ENCODE assay signal across 8 cellular contexts in genomic region chr14:75578099-75578785, GRCh38. TPM values are rescaled to one million over a fixed set of nuclear protein-coding genes. Genes with fewer than 3 reads are reported as not detected.
A peak's percentile ranks its signal among the peaks of the same experiment; 100 is the strongest.
DNase-seq lines count a peak whose midpoint lies in the region; ATAC-seq and TF ChIP-seq lines count a peak whose summit lies in the region.

Gene FLVCR2 (plus strand): TSS chr14:75578620. CDS start chr14:75578973, 353 bp downstream.

- H3K36me3 ChIP-seq in liver (ENCODE audit: control insufficient read depth in 4 of 4, insufficient read depth in 3 of 4, low read depth in 1 of 4, low read length in 3 of 4), result no peaks in the 10 kb centered on the region

- no peak for TF ChIP-seq CTCF in liver (IDR thresholded peaks at IDR 0.05; ENCODE audit: low read depth, low read length, missing input control)

- ATAC-seq in HG03108 (IDR thresholded peaks at IDR 0.05; ENCODE audit: unreplicated experiment), result no peak

- TF ChIP-seq RAD21 in liver (IDR thresholded peaks at IDR 0.05), result no peak

- peak; percentile 51 for DNase-seq in DMS79 (lab: John Stamatoyannopoulos, UW)
- peak; percentile 48 for DNase-seq in H4 (ENCODE audit: low spot score)
- peak; percentile 75 for DNase-seq in NCI-H1694 (lab: John Stamatoyannopoulos, UW)
- DNase-seq in activated CD4-positive, alpha-beta T cell treated with anti-CD3 and anti-CD28 coated beads, Interleukin-2, amount 50 U/mL, for 1 hour, result peak; percentile 59
- peak; percentile 86 for DNase-seq in ecto neural progenitor cell (ENCODE audit: low spot score)
- DNase-seq in stimulated activated CD4-positive, alpha-beta T cell treated with anti-CD3 and anti-CD28 coated beads, Interleukin-4, amount 100 ng/mL, for 24 hours, result peak; percentile 61

- H3K27ac ChIP-seq in liver (ENCODE audit: low read depth in 1 of 2, low read length in 2 of 2), result peak within 1 kb of the TSS; percentile 89 to 96

- H3K4me3 ChIP-seq in liver (ENCODE audit: low read depth in 1 of 3, low read length in 3 of 3), result peak within 1 kb of the TSS; percentile 68 to 99 (median 73)

- H3K9me3 ChIP-seq in liver (ENCODE audit: control insufficient read depth in 4 of 4, low read length in 3 of 4), result no peaks in the 10 kb centered on the region

- H3K9ac ChIP-seq in liver (ENCODE audit: low read depth in 1 of 2, low read length in 2 of 2), result peak within 1 kb of the TSS; percentile 60 to 95

- H3K4me1 ChIP-seq in liver (ENCODE audit: control insufficient read depth in 4 of 4, insufficient read depth in 4 of 4, low read length in 3 of 4), result peaks cover 3 to 37% (median 25%) of the 10 kb centered on the region in 4 donors

- 1% methylated on average over 49 of the region's 49 CpGs for WGBS in liver

- no peaks in the 10 kb centered on the region for H3K27me3 ChIP-seq in liver (ENCODE audit: control insufficient read depth in 4 of 4, insufficient read depth in 4 of 4, low read length in 3 of 4)

TF ChIP-seq in liver, 16 proteins besides CTCF, POLR2A, EP300 and RAD21:
- peak; percentile 44 for TF ChIP-seq REST (IDR thresholded peaks at IDR 0.05)
- no peak for TF ChIP-seq RXRA (IDR thresholded peaks at IDR 0.05)
- peak; percentile 27 for TF ChIP-seq MAX (IDR thresholded peaks at IDR 0.05)
- TF ChIP-seq EGR1 (IDR thresholded peaks at IDR 0.05; ENCODE audit: low read depth in 2 of 2), result peak in 1 of 2 donors; percentile 33

RNA-seq across cellular contexts. Expression of gene FLVCR2, which starts in this region (rescaled TPM):
- 0.79 and 0.99 TPM in 2 replicates for total RNA-seq in H4 (2014; rRNA removed; shearing (Covaris generic))
- total RNA-seq in liver, result 10 to 100 TPM in 1 of 2 donors, 1 to 10 TPM in 1; 8.7 to 13.1 TPM
- polyA plus RNA-seq in liver, result 10 to 100 TPM; 10.4 to 12.3 TPM

Comparison
In these comparisons a context has a peak if more than half of its experiments do, and no peak if none do; other contexts are left out.
1. Peak in DNase-seq in H4; RNA of the gene not detected or under 1 TPM.